ENCODE assay signal across 13 cellular contexts in the genomic region with DNA sequence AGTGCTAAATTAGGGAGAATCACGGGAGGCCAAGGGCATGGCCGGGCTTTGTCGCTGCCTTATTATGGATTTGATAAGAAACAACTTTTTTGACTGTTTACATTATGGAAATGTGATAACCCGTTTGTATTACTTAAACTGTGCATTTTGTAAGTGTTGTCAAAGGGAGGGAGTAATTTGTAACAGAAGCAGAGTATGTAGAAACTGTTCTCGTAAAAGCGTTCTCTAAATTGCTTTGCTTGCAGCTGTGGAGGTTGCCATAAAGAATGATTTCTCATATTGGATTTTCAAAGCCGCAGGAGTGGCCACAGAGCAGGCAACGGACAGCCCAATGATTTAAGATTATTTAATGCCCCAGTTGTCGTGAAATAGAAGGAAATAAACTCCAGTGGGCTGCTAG.
DNase-seq lines count a peak whose midpoint lies in the region; ATAC-seq and TF ChIP-seq lines count a peak whose summit lies in the region.
"Had no signal": no experiment of that assay in that cellular context is flagged by ENCODE, and none has a peak within 500 bp of the region (broad histone marks: within the 10 kb centered on the region; RNA-seq: fewer than 3 reads in every experiment).

No MANE protein-coding gene starts in this region.

- H3F3A ChIP-seq in GM23338 (replicated peaks; ENCODE audit: low read depth): no peaks in the 10 kb centered on the region

- H3K36me3 Mint-ChIP-seq in GM23338 (ENCODE audit: low read depth) (no peaks in the 10 kb centered on the region), WTC11 (no peaks in the 10 kb centered on the region)

- H3K27me3 ChIP-seq in GM23338 (ENCODE audit: insufficient read depth): no peaks in the 10 kb centered on the region

- CTCF ChIA-PET in WTC11 (lab: Charles Lee): no interaction called here

- peaks cover 10% of the 10 kb centered on the region; the same call in 1 of the 2 replicates for H3K4me1 ChIP-seq in GM23338 (ENCODE audit: insufficient read depth)
- H3K4me1 ChIP-seq: Caco-2 had no signal

- peaks cover 3% of the 10 kb centered on the region for H3K27me3 Mint-ChIP-seq in GM23338 (ENCODE audit: insufficient read depth, low read depth, poor library complexity)
- H3K27me3 Mint-ChIP-seq in WTC11 (ENCODE audit: low read depth): no peaks in the 10 kb centered on the region
- H3K27me3 Mint-ChIP-seq: B cell had no signal

- peaks cover 20% of the 10 kb centered on the region for H3K4me1 Mint-ChIP-seq in GM23338
- H3K4me1 Mint-ChIP-seq in WTC11: peaks cover 34% of the 10 kb centered on the region
- H3K4me1 Mint-ChIP-seq: B cell had no signal

- no peaks in the 10 kb centered on the region for H3K79me2 ChIP-seq in GM23338 (replicated peaks; ENCODE audit: insufficient read depth)

- H3K9me3 Mint-ChIP-seq in GM23338 (no peaks in the 10 kb centered on the region; the same call in 2 of the 3 replicates), WTC11 (no peaks in the 10 kb centered on the region)
- H3K9me3 Mint-ChIP-seq: CD4-positive, alpha-beta T cell had no signal

- POLR2A ChIA-PET in WTC11 (lab: Charles Lee): no interaction called here

- no peaks in the 10 kb centered on the region; the same call in 1 of the 2 replicates for H3K9me2 ChIP-seq in GM23338 (ENCODE audit: insufficient read depth)

- DNase-seq in GM23338 (ENCODE audit: low spot score): no peak
- DNase-seq in WTC11 (ENCODE audit: low spot score): no peak
- no peak for DNase-seq in left colon
- DNase-seq in activated CD4-positive, alpha-beta T cell treated with anti-CD3 and anti-CD28 coated beads for 48 hours: no peak
- DNase-seq: Caco-2; CD4-positive, alpha-beta T cell; GM23248 had no signal

- H3K4me2 ChIP-seq in GM23338: no peak overlapping the region; the same call in 1 of the 2 replicates

- no peak for TF ChIP-seq CTCF in GM23338 (conservative IDR thresholded peaks at IDR 0.05; ENCODE audit: low read depth in 2 of 2)
- TF ChIP-seq CTCF in WTC11 (IDR thresholded peaks at IDR 0.05): no peak

- intact Hi-C loops in left colon (cut with DNase I, micrococcal nuclease): no loop called here

- no peak overlapping the region for H3K4me3 Mint-ChIP-seq in GM23338
- H3K4me3 Mint-ChIP-seq in WTC11: no peak overlapping the region
- H3K4me3 Mint-ChIP-seq: B cell; CD4-positive, alpha-beta T cell had no signal

- no peak overlapping the region for H3K4me3 ChIP-seq in GM23338
- H3K4me3 ChIP-seq: GM23248 had no signal

- no peaks in the 10 kb centered on the region for H3K36me3 ChIP-seq in GM23338 (ENCODE audit: insufficient read depth)

- ATAC-seq in GM23338 (no peak), WTC11 (no peak), left colon (peak; percentile 46), HG03108 (IDR thresholded peaks at IDR 0.05; ENCODE audit: unreplicated experiment) (no peak), HG03095 (IDR thresholded peaks at IDR 0.05; ENCODE audit: unreplicated experiment) (no peak)
- ATAC-seq: HCT116 had no signal

- H3K27ac ChIP-seq in GM23338 (ENCODE audit: low read depth): no peak overlapping the region
- H3K27ac ChIP-seq: C4-2B, GM23248, HL-60 had no signal

- H2AFZ ChIP-seq in GM23338: no peak overlapping the region
- H2AFZ ChIP-seq: GM23248 had no signal

- H3K27ac Mint-ChIP-seq in GM23338 (peak overlapping the region; percentile 33; the same call in 1 of the 2 replicates), WTC11 (0 out of 2 replicates have a peak overlapping the region, but pooled peaks have one; percentile 46)
- H3K27ac Mint-ChIP-seq: B cell; CD4-positive, alpha-beta T cell had no signal

- H4K20me1 ChIP-seq in GM23338 (replicated peaks; ENCODE audit: insufficient read depth): no peaks in the 10 kb centered on the region; the same call in 1 of the 2 replicates

TF ChIP-seq in GM23338, 12 proteins besides CTCF, POLR2A, EP300 and RAD21 (continues in another document):
- TF ChIP-seq JUNB (IDR thresholded peaks at IDR 0.05; ENCODE audit: unreplicated experiment) (no peak), STAT1 (IDR thresholded peaks at IDR 0.05; ENCODE audit: unreplicated experiment) (no peak), CREB1 (CRISPR knock-in tag; IDR thresholded peaks at IDR 0.05; ENCODE audit: low read depth) (no peak)

TF ChIP-seq in WTC11, 78 proteins besides CTCF, POLR2A, EP300 and RAD21 (continues in another document):
- TF ChIP-seq, protein P1, sequence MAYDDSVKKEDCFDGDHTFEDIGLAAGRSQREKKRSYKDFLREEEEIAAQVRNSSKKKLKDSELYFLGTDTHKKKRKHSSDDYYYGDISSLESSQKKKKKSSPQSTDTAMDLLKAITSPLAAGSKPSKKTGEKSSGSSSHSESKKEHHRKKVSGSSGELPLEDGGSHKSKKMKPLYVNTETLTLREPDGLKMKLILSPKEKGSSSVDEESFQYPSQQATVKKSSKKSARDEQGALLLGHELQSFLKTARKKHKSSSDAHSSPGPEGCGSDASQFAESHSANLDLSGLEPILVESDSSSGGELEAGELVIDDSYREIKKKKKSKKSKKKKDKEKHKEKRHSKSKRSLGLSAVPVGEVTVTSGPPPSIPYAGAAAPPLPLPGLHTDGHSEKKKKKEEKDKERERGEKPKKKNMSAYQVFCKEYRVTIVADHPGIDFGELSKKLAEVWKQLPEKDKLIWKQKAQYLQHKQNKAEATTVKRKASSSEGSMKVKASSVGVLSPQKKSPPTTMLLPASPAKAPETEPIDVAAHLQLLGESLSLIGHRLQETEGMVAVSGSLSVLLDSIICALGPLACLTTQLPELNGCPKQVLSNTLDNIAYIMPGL (CRISPR knock-in tag; IDR thresholded peaks at IDR 0.05): no peak
- TF ChIP-seq, protein P2, sequence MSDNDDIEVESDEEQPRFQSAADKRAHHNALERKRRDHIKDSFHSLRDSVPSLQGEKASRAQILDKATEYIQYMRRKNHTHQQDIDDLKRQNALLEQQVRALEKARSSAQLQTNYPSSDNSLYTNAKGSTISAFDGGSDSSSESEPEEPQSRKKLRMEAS (CRISPR knock-in tag; IDR thresholded peaks at IDR 0.05): no peak
- TF ChIP-seq RORB (CRISPR knock-in tag; IDR thresholded peaks at IDR 0.05): no peak
- no peak for TF ChIP-seq CBFB (CRISPR knock-in tag; IDR thresholded peaks at IDR 0.05; ENCODE audit: low read depth)
- no peak for TF ChIP-seq GTF2I (CRISPR knock-in tag; conservative IDR thresholded peaks at IDR 0.05)
- TF ChIP-seq FOXJ3 (CRISPR knock-in tag; IDR thresholded peaks at IDR 0.05; ENCODE audit: borderline replicate concordance): no peak
- no peak for TF ChIP-seq ELF4 (CRISPR knock-in tag; IDR thresholded peaks at IDR 0.05; ENCODE audit: low read depth)
- no peak for TF ChIP-seq NR2C2 (CRISPR knock-in tag; IDR thresholded peaks at IDR 0.05)
- TF ChIP-seq ZNF423 (CRISPR knock-in tag; IDR thresholded peaks at IDR 0.05): no peak
- TF ChIP-seq NFE2L1 (CRISPR knock-in tag; IDR thresholded peaks at IDR 0.05): no peak
- TF ChIP-seq, protein P3, sequence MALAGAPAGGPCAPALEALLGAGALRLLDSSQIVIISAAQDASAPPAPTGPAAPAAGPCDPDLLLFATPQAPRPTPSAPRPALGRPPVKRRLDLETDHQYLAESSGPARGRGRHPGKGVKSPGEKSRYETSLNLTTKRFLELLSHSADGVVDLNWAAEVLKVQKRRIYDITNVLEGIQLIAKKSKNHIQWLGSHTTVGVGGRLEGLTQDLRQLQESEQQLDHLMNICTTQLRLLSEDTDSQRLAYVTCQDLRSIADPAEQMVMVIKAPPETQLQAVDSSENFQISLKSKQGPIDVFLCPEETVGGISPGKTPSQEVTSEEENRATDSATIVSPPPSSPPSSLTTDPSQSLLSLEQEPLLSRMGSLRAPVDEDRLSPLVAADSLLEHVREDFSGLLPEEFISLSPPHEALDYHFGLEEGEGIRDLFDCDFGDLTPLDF (CRISPR knock-in tag; IDR thresholded peaks at IDR 0.05): no peak
- no peak for TF ChIP-seq NFATC4 (CRISPR knock-in tag; IDR thresholded peaks at IDR 0.05)
- TF ChIP-seq, protein P4, sequence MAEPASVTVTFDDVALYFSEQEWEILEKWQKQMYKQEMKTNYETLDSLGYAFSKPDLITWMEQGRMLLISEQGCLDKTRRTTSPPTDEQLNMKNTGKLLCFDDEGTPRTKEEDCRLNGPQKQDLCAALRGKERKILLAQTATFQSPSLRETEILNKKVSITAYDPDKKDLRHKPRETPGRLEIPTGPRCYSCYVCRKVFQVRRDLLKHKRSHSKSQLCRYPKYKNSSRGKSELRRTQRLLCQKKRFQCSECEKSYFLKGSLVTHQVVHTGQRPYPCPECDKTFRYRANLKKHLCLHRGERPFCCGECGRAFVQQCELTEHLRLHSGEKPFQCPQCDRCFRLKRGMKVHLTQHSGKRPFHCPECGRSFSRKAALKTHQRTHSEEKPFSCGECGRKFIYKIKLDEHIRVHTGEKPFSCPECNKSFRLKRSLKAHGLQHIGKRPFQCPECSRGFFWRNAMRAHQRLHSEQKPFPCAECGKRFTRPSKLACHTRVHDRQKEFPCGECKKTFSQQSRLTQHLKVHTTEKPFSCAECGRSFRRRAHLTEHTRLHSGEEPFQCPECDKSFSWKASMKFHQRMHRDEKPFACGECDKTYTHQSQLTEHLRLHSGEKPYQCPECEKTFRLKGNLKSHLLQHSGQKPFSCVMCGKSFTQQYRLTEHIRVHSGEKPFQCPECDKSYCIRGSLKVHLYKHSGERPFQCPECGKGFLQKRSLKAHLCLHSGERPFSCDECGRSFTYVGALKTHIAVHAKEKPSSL (CRISPR knock-in tag; conservative IDR thresholded peaks at IDR 0.05): no peak
- no peak for TF ChIP-seq SMAD3 (CRISPR knock-in tag; IDR thresholded peaks at IDR 0.05; ENCODE audit: borderline replicate concordance)
- no peak for TF ChIP-seq ZNF671 (CRISPR knock-in tag; IDR thresholded peaks at IDR 0.05)
- TF ChIP-seq TEAD4 (CRISPR knock-in tag; IDR thresholded peaks at IDR 0.05): no peak
- TF ChIP-seq, protein P5, sequence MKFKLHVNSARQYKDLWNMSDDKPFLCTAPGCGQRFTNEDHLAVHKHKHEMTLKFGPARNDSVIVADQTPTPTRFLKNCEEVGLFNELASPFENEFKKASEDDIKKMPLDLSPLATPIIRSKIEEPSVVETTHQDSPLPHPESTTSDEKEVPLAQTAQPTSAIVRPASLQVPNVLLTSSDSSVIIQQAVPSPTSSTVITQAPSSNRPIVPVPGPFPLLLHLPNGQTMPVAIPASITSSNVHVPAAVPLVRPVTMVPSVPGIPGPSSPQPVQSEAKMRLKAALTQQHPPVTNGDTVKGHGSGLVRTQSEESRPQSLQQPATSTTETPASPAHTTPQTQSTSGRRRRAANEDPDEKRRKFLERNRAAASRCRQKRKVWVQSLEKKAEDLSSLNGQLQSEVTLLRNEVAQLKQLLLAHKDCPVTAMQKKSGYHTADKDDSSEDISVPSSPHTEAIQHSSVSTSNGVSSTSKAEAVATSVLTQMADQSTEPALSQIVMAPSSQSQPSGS (CRISPR knock-in tag; IDR thresholded peaks at IDR 0.05; ENCODE audit: borderline replicate concordance, low read depth): no peak
